ENCODE assay signal across 8 cellular contexts in genomic region chr15:43800286-43801136, GRCh38. TPM values are rescaled to one million over a fixed set of nuclear protein-coding genes. Genes with fewer than 3 reads are reported as not detected.
A peak's percentile ranks its signal among the peaks of the same experiment; 100 is the strongest.
DNase-seq lines count a peak whose midpoint lies in the region; ATAC-seq and TF ChIP-seq lines count a peak whose summit lies in the region.

TSS of gene HYPK (plus strand) at chr15:43800599. CDS start at chr15:43800623, 24 bp downstream.

- peak within 1 kb of the TSS; percentile 99 for H3K4me3 ChIP-seq in fibroblast of the aortic adventitia (ENCODE audit: low read depth, low read length)

- peak; percentile 23 for DNase-seq in DMS79 (lab: John Stamatoyannopoulos, UW)
- peak; percentile 82 for DNase-seq in LHCN-M2 (ENCODE audit: low read depth)
- peak; percentile 91 for DNase-seq in activated effector memory CD4-positive, alpha-beta T cell treated with Interleukin-2 at 50 U/mL for 16 hours
- DNase-seq in fibroblast of the aortic adventitia (ENCODE audit: low read depth): peak; percentile 87
- DNase-seq in nephron progenitor cell: peak; percentile 88
- DNase-seq in stimulated activated naive CD8-positive, alpha-beta T cell treated with anti-CD3 and anti-CD28 coated beads, Interleukin-15, amount 100 ng/mL, for 72 hours: peak; percentile 85 to 90

- peak within 1 kb of the TSS; percentile 99 for H3K27ac Mint-ChIP-seq in nephron progenitor cell
- peak within 1 kb of the TSS; percentile 98 to 99 for H3K27ac Mint-ChIP-seq in stimulated activated naive CD8-positive, alpha-beta T cell treated with anti-CD3 and anti-CD28 coated beads, Interleukin-15, amount 100 ng/mL, for 72 hours

- H3K36me3 Mint-ChIP-seq in nephron progenitor cell (ENCODE audit: low read depth): peaks cover 65% of the 10 kb centered on the region

- peak; percentile 76 for ATAC-seq in GM21737 (IDR thresholded peaks at IDR 0.05; ENCODE audit: unreplicated experiment)
- peak; percentile 99 for ATAC-seq in stimulated activated naive CD8-positive, alpha-beta T cell treated with anti-CD3 and anti-CD28 coated beads, Interleukin-15, amount 100 ng/mL, for 72 hours

- TF ChIP-seq CTCF in fibroblast of the aortic adventitia (IDR thresholded peaks at IDR 0.05; ENCODE audit: insufficient read depth, low read length) (no peak), nephron progenitor cell (IDR thresholded peaks at IDR 0.05) (no peak)

- H3K4me1 Mint-ChIP-seq in nephron progenitor cell: peaks cover 57% of the 10 kb centered on the region
- H3K4me1 Mint-ChIP-seq in stimulated activated naive CD8-positive, alpha-beta T cell treated with anti-CD3 and anti-CD28 coated beads, Interleukin-15, amount 100 ng/mL, for 72 hours: peaks cover 55% of the 10 kb centered on the region

- peak; percentile 84 for TF ChIP-seq POLR2A in Raji (IDR thresholded peaks at IDR 0.05; ENCODE audit: insufficient read depth, low read depth, low read length)

- H3K4me3 Mint-ChIP-seq in nephron progenitor cell: peak within 1 kb of the TSS; percentile 99
- peak within 1 kb of the TSS; percentile 98 to 99 for H3K4me3 Mint-ChIP-seq in stimulated activated naive CD8-positive, alpha-beta T cell treated with anti-CD3 and anti-CD28 coated beads, Interleukin-15, amount 100 ng/mL, for 72 hours

- no peaks in the 10 kb centered on the region for H3K27me3 Mint-ChIP-seq in nephron progenitor cell (ENCODE audit: low read depth, poor library complexity)
- no peaks in the 10 kb centered on the region for H3K27me3 Mint-ChIP-seq in stimulated activated naive CD8-positive, alpha-beta T cell treated with anti-CD3 and anti-CD28 coated beads, Interleukin-15, amount 100 ng/mL, for 72 hours

- no peaks in the 10 kb centered on the region for H3K9me3 Mint-ChIP-seq in nephron progenitor cell
- no peaks in the 10 kb centered on the region for H3K9me3 Mint-ChIP-seq in stimulated activated naive CD8-positive, alpha-beta T cell treated with anti-CD3 and anti-CD28 coated beads, Interleukin-15, amount 100 ng/mL, for 72 hours

RNA-seq across cellular contexts. Expression of gene HYPK, which starts in this region (rescaled TPM):
- 8.8 and 10.3 TPM in 2 replicates for total RNA-seq in LHCN-M2 (2014; rRNA removed)
- 3.3 TPM for polyA plus RNA-seq in LHCN-M2 (2012)
- total RNA-seq in fibroblast of the aortic adventitia (ENCODE audit: low replicate concordance): 3.7 and 16.4 TPM in 2 replicates

Comparison
In these comparisons a context has a peak if more than half of its experiments do, and no peak if none do; other contexts are left out.
1. Peak in every context shown above with its lines: DNase-seq, ATAC-seq and H3K4me3 ChIP-seq.
2. DNase-seq: peak in every context shown above with its lines; median percentile 91 in activated effector memory CD4-positive, alpha-beta T cell treated with Interleukin-2 at 50 U/mL for 16 hours; 88 in nephron progenitor cell; 88 in stimulated activated naive CD8-positive, alpha-beta T cell treated with anti-CD3 and anti-CD28 coated beads, Interleukin-15, amount 100 ng/mL, for 72 hours; 87 in fibroblast of the aortic adventitia; 82 in LHCN-M2; 23 in DMS79.